1 cellular context compared by ENCODE assay signal in genomic region chr15:50187525-50187924, GRCh38.
TF ChIP-seq lines count a peak whose summit lies in the region.

No MANE protein-coding gene starts in this region.

TF ChIP-seq in IMR-90, 13 proteins besides CTCF, POLR2A, EP300 and RAD21 (continued from another document):
- TF ChIP-seq MAFK (IDR thresholded peaks at IDR 0.05; ENCODE audit: low read depth, low read length) = peak; percentile 54; the same call in 1 of the 2 replicates
